ENCODE assay signal across 8 cellular contexts in the genomic region with DNA sequence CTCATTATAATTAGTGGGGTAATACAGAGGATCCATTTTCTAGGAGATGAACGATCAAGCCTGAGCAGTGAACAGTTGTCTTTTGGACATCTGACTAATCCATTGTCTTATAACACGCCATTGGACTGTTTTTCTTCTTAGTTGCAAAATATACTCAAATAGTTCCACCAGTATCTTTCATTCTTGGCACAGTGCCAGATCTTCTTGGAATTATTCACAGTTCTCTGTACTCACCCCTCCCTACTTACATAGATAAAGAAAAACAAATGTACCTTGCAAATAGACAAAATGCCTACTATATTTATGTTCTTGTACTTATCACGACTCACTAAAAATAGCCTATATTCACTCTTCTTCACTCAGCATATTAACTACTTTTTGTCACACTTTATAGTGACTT. TPM values are rescaled to one million over a fixed set of nuclear protein-coding genes. Genes with fewer than 3 reads are reported as not detected.
DNase-seq lines count a peak whose midpoint lies in the region; ATAC-seq and TF ChIP-seq lines count a peak whose summit lies in the region.
"Had no signal": no experiment of that assay in that cellular context is flagged by ENCODE, and none has a peak within 500 bp of the region (broad histone marks: within the 10 kb centered on the region; RNA-seq: fewer than 3 reads in every experiment).

No MANE protein-coding gene starts in this region.

- H3K9me3 Mint-ChIP-seq in activated CD4-positive, alpha-beta T cell treated with anti-CD3 and anti-CD28 coated beads, Interleukin-2, amount 10 ng/mL, durations not matched to agents 24 days and 14 days: no peaks in the 10 kb centered on the region

- no peak overlapping the region for H3K27ac Mint-ChIP-seq in activated CD4-positive, alpha-beta T cell treated with anti-CD3 and anti-CD28 coated beads, Interleukin-2, amount 10 ng/mL, durations not matched to agents 24 days and 14 days

- DNase-seq in activated CD4-positive, alpha-beta T cell treated with anti-CD3 and anti-CD28 coated beads, Interleukin-2, amount 10 ng/mL, durations not matched to agents 24 days and 14 days: no peak
- DNase-seq in activated CD4-positive, alpha-beta T cell treated with anti-CD3 and anti-CD28 coated beads, Interleukin-2, amount 50 U/mL, for 48 hours: no peak
- DNase-seq in brain microvascular endothelial cell: peak; percentile 81
- DNase-seq in renal cortical epithelial cell (ENCODE audit: low read depth): peak; percentile 72
- DNase-seq: COR-L47, NCI-H1436 had no signal

- peaks cover 3% of the 10 kb centered on the region for H3K36me3 Mint-ChIP-seq in activated CD4-positive, alpha-beta T cell treated with anti-CD3 and anti-CD28 coated beads, Interleukin-2, amount 10 ng/mL, durations not matched to agents 24 days and 14 days (ENCODE audit: low read depth)

- H3K27me3 ChIP-seq in brain microvascular endothelial cell (replicated peaks): no peaks in the 10 kb centered on the region

- in situ Hi-C loops in brain microvascular endothelial cell (cut with HindIII; ENCODE audit: low pct_ligation_motif_present, low sequenced_read_pairs): no loop called here

- H3K36me3 ChIP-seq in brain microvascular endothelial cell (replicated peaks): no peaks in the 10 kb centered on the region

- TF ChIP-seq CTCF in brain microvascular endothelial cell (IDR thresholded peaks at IDR 0.05; ENCODE audit: low read depth, low read length, missing control alignments): no peak

- no peaks in the 10 kb centered on the region for H3K27me3 Mint-ChIP-seq in activated CD4-positive, alpha-beta T cell treated with anti-CD3 and anti-CD28 coated beads, Interleukin-2, amount 10 ng/mL, durations not matched to agents 24 days and 14 days

- intact Hi-C loops in activated CD4-positive, alpha-beta T cell treated with anti-CD3 and anti-CD28 coated beads, Interleukin-2, amount 10 ng/mL, durations not matched to agents 24 days and 14 days (cut with micrococcal nuclease): no loop called here

- H3K4me3 ChIP-seq in brain microvascular endothelial cell (ENCODE audit: low read depth, low read length): no peak overlapping the region

- H3K4me1 Mint-ChIP-seq in activated CD4-positive, alpha-beta T cell treated with anti-CD3 and anti-CD28 coated beads, Interleukin-2, amount 10 ng/mL, durations not matched to agents 24 days and 14 days: peaks cover 29% of the 10 kb centered on the region

- peak overlapping the region; percentile 74 for H3K27ac ChIP-seq in brain microvascular endothelial cell

- ATAC-seq in GM19023 (IDR thresholded peaks at IDR 0.05; ENCODE audit: unreplicated experiment): no peak
- ATAC-seq in GM21825 (IDR thresholded peaks at IDR 0.05; ENCODE audit: unreplicated experiment): no peak

- H3K4me3 Mint-ChIP-seq in activated CD4-positive, alpha-beta T cell treated with anti-CD3 and anti-CD28 coated beads, Interleukin-2, amount 10 ng/mL, durations not matched to agents 24 days and 14 days: peak overlapping the region; percentile 2

RNA-seq across cellular contexts. Expression of a gene that starts 3.8 kb away (rescaled TPM):
- total RNA-seq in activated CD4-positive, alpha-beta T cell treated with anti-CD3 and anti-CD28 coated beads, Interleukin-2, amount 10 ng/mL, durations not matched to agents 24 days and 14 days: 4.5 and 7.4 TPM in 2 replicates
- total RNA-seq in renal cortical epithelial cell: 0.52 and 1.2 TPM in 2 replicates

RNA-seq across cellular contexts. Expression of a gene that starts 4.0 kb away (rescaled TPM):
- 63.0 and 65.4 TPM in 2 replicates for total RNA-seq in activated CD4-positive, alpha-beta T cell treated with anti-CD3 and anti-CD28 coated beads, Interleukin-2, amount 10 ng/mL, durations not matched to agents 24 days and 14 days
- 48.5 and 59.9 TPM in 2 replicates for total RNA-seq in renal cortical epithelial cell

RNA-seq across cellular contexts. Expression of a gene that starts 16.9 kb away (rescaled TPM):
- 40.8 and 49.7 TPM in 2 replicates for total RNA-seq in activated CD4-positive, alpha-beta T cell treated with anti-CD3 and anti-CD28 coated beads, Interleukin-2, amount 10 ng/mL, durations not matched to agents 24 days and 14 days
- 6.4 and 10.4 TPM in 2 replicates for total RNA-seq in renal cortical epithelial cell

RNA-seq across cellular contexts. Expression of a gene that starts 26.9 kb away (rescaled TPM):
- total RNA-seq in activated CD4-positive, alpha-beta T cell treated with anti-CD3 and anti-CD28 coated beads, Interleukin-2, amount 10 ng/mL, durations not matched to agents 24 days and 14 days: not detected in 2 replicates
- 2.4 and 4.3 TPM in 2 replicates for total RNA-seq in renal cortical epithelial cell

RNA-seq across cellular contexts. Expression of a gene that starts 57.7 kb away (rescaled TPM):
- not detected in 2 replicates for total RNA-seq in activated CD4-positive, alpha-beta T cell treated with anti-CD3 and anti-CD28 coated beads, Interleukin-2, amount 10 ng/mL, durations not matched to agents 24 days and 14 days
- total RNA-seq in renal cortical epithelial cell: 5.6 and 6.7 TPM in 2 replicates

Comparison
In these comparisons a context has a peak if more than half of its experiments do, and no peak if none do; other contexts are left out.
1. DNase-seq: peak in brain microvascular endothelial cell (single experiment) and renal cortical epithelial cell (single experiment); none in activated CD4-positive, alpha-beta T cell treated with anti-CD3 and anti-CD28 coated beads, Interleukin-2, amount 10 ng/mL, durations not matched to agents 24 days and 14 days (single experiment) and activated CD4-positive, alpha-beta T cell treated with anti-CD3 and anti-CD28 coated beads, Interleukin-2, amount 50 U/mL, for 48 hours (0 of 2).